ENCODE assay signal across 12 cellular contexts in genomic region chr2:220891405-220891804, GRCh38.
DNase-seq lines count a peak whose midpoint lies in the region; ATAC-seq, FAIRE-seq and TF ChIP-seq lines count a peak whose summit lies in the region.
"Had no signal": no experiment of that assay in that cellular context is flagged by ENCODE, and none has a peak within 500 bp of the region (broad histone marks: within the 10 kb centered on the region; RNA-seq: fewer than 3 reads in every experiment).

No MANE protein-coding gene starts in this region.

- TF ChIP-seq POLR2A in H54 (IDR thresholded peaks at IDR 0.05; ENCODE audit: low read depth, low read length) (no peak), GM18505 (IDR thresholded peaks at IDR 0.05; ENCODE audit: borderline replicate concordance, extremely low read depth, insufficient read depth, insufficient read length) (no peak)

- FAIRE-seq in H54 (lab: Jason Lieb, UNC) = peak; percentile 99

- POLR2A ChIA-PET in RWPE1 (lab: Yijun Ruan, JAX; ENCODE audit: low non-redundant PET) = no interaction called here

- CTCF ChIA-PET in RWPE1 (lab: Yijun Ruan, JAX) = interaction anchor here (1.0 to 1.1 kb wide), 2 partner anchors 357 to 682 kb away, joined by 3 read pairs; no protein-coding TSS in a partner anchor

- H3K27ac ChIP-seq in RWPE1 = no peak overlapping the region
- H3K27ac ChIP-seq: left lung had no signal

- ATAC-seq in GM18505 (IDR thresholded peaks at IDR 0.05; ENCODE audit: unreplicated experiment) (no peak), GM19351 (IDR thresholded peaks at IDR 0.05; ENCODE audit: unreplicated experiment) (no peak)
- ATAC-seq: left lung, sciatic nerve had no signal

- TF ChIP-seq CTCF in RWPE1 (conservative IDR thresholded peaks at IDR 0.05; ENCODE audit: low read depth) (no peak), fibroblast of pulmonary artery (IDR thresholded peaks at IDR 0.05; ENCODE audit: low read length, missing control alignments) (no peak)

- DNase-seq in H54 (ENCODE audit: insufficient read length, low spot score) (peak; percentile 69), RWPE1 (ENCODE audit: low spot score) (peak; percentile 91), fibroblast of pulmonary artery (ENCODE audit: low read depth) (peak; percentile 53), stromal cell of bone marrow (ENCODE audit: low read depth) (peak; percentile 76), NCI-H2081 treated with DMSO at 0.1 percent for 48 hours (lab: John Stamatoyannopoulos, UW) (no peak)
- DNase-seq: activated CD4-positive, alpha-beta T cell treated with anti-CD3 and anti-CD28 coated beads for 1 hour; left lung; NCI-H1105 treated with DMSO at 0.1 percent for 48 hours; stimulated activated CD8-positive, alpha-beta memory T cell treated with anti-CD3 and anti-CD28 coated beads, Interleukin-4, amount 100 ng/mL, for 48 hours had no signal

- no peak overlapping the region for H3K4me3 ChIP-seq in fibroblast of pulmonary artery (replicated peaks; ENCODE audit: low read depth, low read length)
- H3K4me3 ChIP-seq: left lung had no signal
